Comparison of ENCODE assay signal across 18 cellular contexts in the genomic region with DNA sequence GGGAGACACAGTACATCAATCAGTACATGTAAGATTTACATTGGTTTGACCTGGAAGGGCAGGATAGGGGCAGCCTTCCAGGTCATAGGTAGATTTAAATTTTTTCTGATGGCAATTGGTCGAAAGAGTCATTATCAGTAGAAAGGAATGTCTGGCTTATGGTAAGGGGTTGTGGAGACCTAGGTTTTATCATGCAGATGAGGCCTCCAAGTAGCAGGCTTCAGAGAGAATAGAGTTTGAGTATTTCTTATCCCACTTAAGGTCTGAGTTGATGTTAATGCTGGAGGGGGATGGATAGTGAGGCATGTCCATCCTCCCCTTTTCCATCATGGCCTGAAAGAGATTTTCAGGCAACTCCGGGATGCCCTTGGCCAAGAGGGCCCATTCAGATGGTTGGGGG.
A peak's percentile ranks its signal among the peaks of the same experiment; 100 is the strongest.
DNase-seq lines count a peak whose midpoint lies in the region; ATAC-seq, FAIRE-seq and TF ChIP-seq lines count a peak whose summit lies in the region.
"Had no signal": no experiment of that assay in that cellular context is flagged by ENCODE, and none has a peak within 500 bp of the region (broad histone marks: within the 10 kb centered on the region; RNA-seq: fewer than 3 reads in every experiment).

No MANE protein-coding gene starts in this region.

- H2BK5ac ChIP-seq in mesendoderm (ENCODE audit: low read length) (no peak overlapping the region), trophoblast cell (ENCODE audit: low read depth, low read length, poor library complexity) (no peak overlapping the region)

- H3K4me2 ChIP-seq in astrocyte (ENCODE audit: low read length) (no peak overlapping the region), mesendoderm (ENCODE audit: low read length) (no peak overlapping the region), trophoblast cell (ENCODE audit: low read length) (no peak overlapping the region)
- H3K4me2 ChIP-seq: BLaER1 had no signal

- H4K20me1 ChIP-seq in astrocyte (ENCODE audit: insufficient read depth, low read length), result peaks cover 64% of the 10 kb centered on the region
- H4K20me1 ChIP-seq: BLaER1 had no signal

- H2BK120ac ChIP-seq in mesendoderm (ENCODE audit: low read depth, low read length) (no peak overlapping the region), trophoblast cell (ENCODE audit: insufficient read depth, low read length, poor library complexity) (no peak overlapping the region)

- H2AFZ ChIP-seq in astrocyte (ENCODE audit: low read depth, low read length) (no peak overlapping the region), trophoblast cell (ENCODE audit: insufficient read depth, low read length, poor library complexity) (no peak overlapping the region)

- peaks cover 41% of the 10 kb centered on the region for H3K4me1 Mint-ChIP-seq in astrocyte (ENCODE audit: low read depth, unreplicated experiment)
- H3K4me1 Mint-ChIP-seq: CD8-positive, alpha-beta memory T cell had no signal

- H3K4me1 ChIP-seq in HUES64 (ENCODE audit: insufficient read depth, low read length), result peaks cover 29% of the 10 kb centered on the region
- peaks cover 16% of the 10 kb centered on the region for H3K4me1 ChIP-seq in astrocyte (ENCODE audit: insufficient read depth, low read length)
- peaks cover 3% of the 10 kb centered on the region for H3K4me1 ChIP-seq in mesendoderm (ENCODE audit: control insufficient read depth, low read depth, low read length)
- H3K4me1 ChIP-seq in trophoblast cell (ENCODE audit: control insufficient read depth in 1 of 2, insufficient read depth in 2 of 2, low read length in 2 of 2), result peaks cover 4 to 8% of the 10 kb centered on the region in 2 experiments

- no peak overlapping the region for H3K56ac ChIP-seq in mesendoderm (ENCODE audit: low read length)

- H3K79me1 ChIP-seq in mesendoderm (ENCODE audit: low read length) (peaks cover 1% of the 10 kb centered on the region), trophoblast cell (ENCODE audit: low read length) (no peaks in the 10 kb centered on the region)

- no peak overlapping the region for H2BK12ac ChIP-seq in trophoblast cell (ENCODE audit: low read length)

- ATAC-seq in GM19328 (IDR thresholded peaks at IDR 0.05; ENCODE audit: unreplicated experiment), result no peak
- ATAC-seq: GM12878 had no signal

- H3K27ac ChIP-seq in HUES64 (ENCODE audit: low read depth, low read length) (peak overlapping the region; percentile 25; the same call in 1 of the 2 replicates), astrocyte (ENCODE audit: low read depth, low read length) (no peak overlapping the region), mesendoderm (ENCODE audit: low read depth, low read length) (no peak overlapping the region), trophoblast cell (ENCODE audit: low read depth, low read length) (no peak overlapping the region)
- H3K27ac ChIP-seq: BLaER1, HL-60 had no signal

- H3K9me3 ChIP-seq in HUES64 (ENCODE audit: insufficient read depth, low read depth, low read length) (no peaks in the 10 kb centered on the region), astrocyte (ENCODE audit: insufficient read depth, low read depth, low read length) (no peaks in the 10 kb centered on the region), trophoblast cell (ENCODE audit: insufficient read depth, low read depth, low read length) (no peaks in the 10 kb centered on the region)
- H3K9me3 ChIP-seq: BLaER1 had no signal

- 37% methylated on average over 1 of the region's 2 CpGs for WGBS in HUES64
- no CpG with 5 or more reads among the region's 2 CpGs for WGBS in mesendoderm (ENCODE audit: extremely low coverage, insufficient coverage, low lambda C conversion rate)
- no CpG with 5 or more reads among the region's 2 CpGs for WGBS in trophoblast cell (ENCODE audit: extremely low coverage, insufficient coverage, insufficient read length)

- no peak for TF ChIP-seq CTCF in astrocyte (IDR thresholded peaks at IDR 0.05; ENCODE audit: insufficient read depth, low read depth, low read length)

- H4K91ac ChIP-seq in trophoblast cell (ENCODE audit: low read depth, low read length), result no peak overlapping the region

- H3K23ac ChIP-seq in mesendoderm (ENCODE audit: low read length) (no peak overlapping the region), trophoblast cell (ENCODE audit: low read length) (no peak overlapping the region)

- no peak overlapping the region for H3K9ac ChIP-seq in HUES64 (ENCODE audit: low read depth, low read length)
- H3K9ac ChIP-seq in astrocyte (ENCODE audit: low read length), result no peak overlapping the region
- no peak overlapping the region for H3K9ac ChIP-seq in mesendoderm (ENCODE audit: low read length)
- H3K9ac ChIP-seq in trophoblast cell (ENCODE audit: low read length), result no peak overlapping the region
- H3K9ac ChIP-seq: BLaER1 had no signal

- no peak for FAIRE-seq in astrocyte (lab: Jason Lieb, UNC)
- FAIRE-seq: GM12878, GM18507, H1 had no signal

- H3K18ac ChIP-seq in mesendoderm (ENCODE audit: low read length) (no peak overlapping the region), trophoblast cell (ENCODE audit: low read length) (no peak overlapping the region)

- no peaks in the 10 kb centered on the region for H3K36me3 Mint-ChIP-seq in astrocyte (ENCODE audit: low read depth, unreplicated experiment)
- H3K36me3 Mint-ChIP-seq: CD8-positive, alpha-beta memory T cell had no signal

- no peak overlapping the region for H3K4me3 Mint-ChIP-seq in astrocyte (ENCODE audit: unreplicated experiment)
- H3K4me3 Mint-ChIP-seq: CD8-positive, alpha-beta memory T cell; HFFc6 had no signal

- peaks cover 80% of the 10 kb centered on the region for H3K79me2 ChIP-seq in astrocyte (ENCODE audit: insufficient read depth, low read length)
- H3K79me2 ChIP-seq in mesendoderm (ENCODE audit: control insufficient read depth, insufficient read depth, low read length), result no peaks in the 10 kb centered on the region
- H3K79me2 ChIP-seq in trophoblast cell (ENCODE audit: control insufficient read depth, insufficient read depth, low read length, poor library complexity), result no peaks in the 10 kb centered on the region

- no peak overlapping the region for H4K12ac ChIP-seq in trophoblast cell (ENCODE audit: low read depth, low read length)

- H3K9me3 Mint-ChIP-seq in astrocyte (ENCODE audit: unreplicated experiment), result no peaks in the 10 kb centered on the region
- H3K9me3 Mint-ChIP-seq: CD8-positive, alpha-beta memory T cell; HFFc6 had no signal

- H3K4me3 ChIP-seq in HUES64 (ENCODE audit: low read length) (no peak overlapping the region), astrocyte (ENCODE audit: insufficient read depth, low read depth, low read length) (no peak overlapping the region), mesendoderm (ENCODE audit: low read length) (no peak overlapping the region), trophoblast cell (ENCODE audit: low read depth, low read length) (no peak overlapping the region)
- H3K4me3 ChIP-seq: BLaER1, GM12878 had no signal

- H3K27ac Mint-ChIP-seq in astrocyte (ENCODE audit: unreplicated experiment), result peak overlapping the region; percentile 34
- H3K27ac Mint-ChIP-seq: HFFc6 had no signal

- no peak overlapping the region for H4K8ac ChIP-seq in mesendoderm (ENCODE audit: low read depth, low read length)
- H4K8ac ChIP-seq in trophoblast cell (ENCODE audit: low read depth, low read length), result no peak overlapping the region

- no peak overlapping the region for H4K5ac ChIP-seq in mesendoderm (ENCODE audit: low read length)

- H3K4ac ChIP-seq in mesendoderm (ENCODE audit: low read depth, low read length) (no peak overlapping the region), trophoblast cell (ENCODE audit: low read depth, low read length) (no peak overlapping the region)

- no peak overlapping the region for H2BK15ac ChIP-seq in mesendoderm (replicated peaks; ENCODE audit: low read depth)

- H3K27me3 Mint-ChIP-seq in astrocyte (ENCODE audit: low read depth, unreplicated experiment), result no peaks in the 10 kb centered on the region

- H3K36me3 ChIP-seq in HUES64 (ENCODE audit: insufficient read depth, low read length), result no peaks in the 10 kb centered on the region
- H3K36me3 ChIP-seq in astrocyte (ENCODE audit: insufficient read depth, low read length), result no peaks in the 10 kb centered on the region
- H3K36me3 ChIP-seq in mesendoderm (ENCODE audit: control insufficient read depth, insufficient read depth, low read length), result no peaks in the 10 kb centered on the region
- peaks cover 2 to 3% of the 10 kb centered on the region in 2 experiments for H3K36me3 ChIP-seq in trophoblast cell (ENCODE audit: control insufficient read depth in 1 of 2, insufficient read depth in 2 of 2, low read length in 2 of 2)
- H3K36me3 ChIP-seq: BLaER1 had no signal

- no peak overlapping the region for H3K14ac ChIP-seq in trophoblast cell (ENCODE audit: low read length)

- H2AK5ac ChIP-seq in mesendoderm (ENCODE audit: low read length), result no peak overlapping the region
- H2AK5ac ChIP-seq in trophoblast cell (ENCODE audit: low read length), result no peak overlapping the region

- H3K27me3 ChIP-seq in HUES64 (ENCODE audit: insufficient read depth, low read length) (no peaks in the 10 kb centered on the region), astrocyte (ENCODE audit: insufficient read depth, low read length) (no peaks in the 10 kb centered on the region), mesendoderm (ENCODE audit: insufficient read depth, low read length, poor library complexity) (no peaks in the 10 kb centered on the region), trophoblast cell (ENCODE audit: insufficient read depth, low read length) (no peaks in the 10 kb centered on the region)
- H3K27me3 ChIP-seq: BLaER1 had no signal

- DNase-seq in ELF-1 (ENCODE audit: low read depth, low spot score), result peak; percentile 30
- DNase-seq in astrocyte (ENCODE audit: low read depth), result no peak
- peak; percentile 81 for DNase-seq in mesendoderm
- DNase-seq in trophoblast cell, result no peak
- DNase-seq in activated CD8-positive, alpha-beta memory T cell treated with anti-CD3 and anti-CD28 coated beads for 24 hours, result no peak
- DNase-seq: 8988T; AML-193; CD8-positive, alpha-beta memory T cell; HCEC 1CT; HFFc6; IMR-90 had no signal

Comparison
In these comparisons a context has a peak if more than half of its experiments do, and no peak if none do; other contexts are left out.
1. DNase-seq: peak in ELF-1 (single experiment) and mesendoderm (single experiment); none in astrocyte (single experiment), trophoblast cell (0 of 2) and activated CD8-positive, alpha-beta memory T cell treated with anti-CD3 and anti-CD28 coated beads for 24 hours (single experiment).